23 cellular contexts compared by ENCODE assay signal in genomic region chr14:99156026-99156425, GRCh38.
"Had no signal": no experiment of that assay in that cellular context is flagged by ENCODE, and none has a peak within 500 bp of the region (broad histone marks: within the 10 kb centered on the region; RNA-seq: fewer than 3 reads in every experiment).

No MANE protein-coding gene starts in this region.

- H3K9me3 Mint-ChIP-seq: activated T-cell treated with anti-CD3 and anti-CD28 coated beads, Interleukin-2, amount 50 U/mL, for 72 hours; naive B cell; neural progenitor cell; stimulated activated naive CD8-positive, alpha-beta T cell treated with anti-CD3 and anti-CD28 coated beads, Interleukin-15, Interleukin-2, amounts not matched to agents 100 ng/mL and 50 ng/mL, for 24 hours had no signal

- H3K9me3 ChIP-seq: lower lobe of right lung, right atrium auricular region, SK-N-SH, upper lobe of left lung had no signal

- H3K4me3 ChIP-seq: heart right ventricle, lower lobe of right lung, neural progenitor cell, right atrium auricular region, upper lobe of left lung had no signal

- H3K36me3 ChIP-seq: heart right ventricle, lower lobe of right lung, neural progenitor cell, right atrium auricular region, upper lobe of left lung, WERI-Rb-1 had no signal

- H3K4me3 Mint-ChIP-seq: activated naive CD8-positive, alpha-beta T cell treated with anti-CD3 and anti-CD28 coated beads, Interleukin-2, amount 50 U/mL, for 24 hours; activated T-cell treated with anti-CD3 and anti-CD28 coated beads, Interleukin-2, amount 50 U/mL, for 72 hours; naive B cell; neural progenitor cell; stimulated activated naive CD8-positive, alpha-beta T cell treated with anti-CD3 and anti-CD28 coated beads, Interleukin-15, Interleukin-2, amounts not matched to agents 100 ng/mL and 50 ng/mL, for 24 hours had no signal

- H3K4me1 ChIP-seq: neural progenitor cell, right atrium auricular region had no signal

- H3K27me3 ChIP-seq: neural progenitor cell, right atrium auricular region, upper lobe of left lung had no signal

- H3K27me3 Mint-ChIP-seq: activated naive CD8-positive, alpha-beta T cell treated with anti-CD3 and anti-CD28 coated beads, Interleukin-2, amount 50 U/mL, for 24 hours; stimulated activated naive CD8-positive, alpha-beta T cell treated with anti-CD3 and anti-CD28 coated beads, Interleukin-15, Interleukin-2, amounts not matched to agents 100 ng/mL and 50 ng/mL, for 24 hours had no signal

- H3K4me1 Mint-ChIP-seq: naive B cell, neural progenitor cell had no signal

- DNase-seq: activated CD4-positive, CD25-positive, alpha-beta regulatory T cell treated with anti-CD3 and anti-CD28 coated beads, Interleukin-2, amount 50 U/mL, for 72 hours; activated gamma-delta T cell; activated naive CD4-positive, alpha-beta T cell treated with anti-CD3 and anti-CD28 coated beads, Interleukin-2, amount 50 U/mL, for 16 hours; activated naive CD8-positive, alpha-beta T cell treated with anti-CD3 and anti-CD28 coated beads, Interleukin-2, amount 50 U/mL, for 24 hours; activated T-cell treated with anti-CD3 and anti-CD28 coated beads, Interleukin-2, amount 50 U/mL, for 72 hours; cerebellar nuclear complex; cortex of kidney; effector CD4-positive, alpha-beta T cell; erythroblast; foreskin fibroblast; heart right ventricle; kidney; lower lobe of right lung; mesendoderm; naive B cell; SK-N-SH; stimulated activated CD4-positive, alpha-beta T cell treated with anti-CD3 and anti-CD28 coated beads, Interleukin-1b, Interleukin-23, amount 100 ng/mL, for 48 hours; WERI-Rb-1 had no signal

- H3K27ac ChIP-seq: heart right ventricle, neural progenitor cell, right atrium auricular region, WERI-Rb-1 had no signal

- H3K27ac Mint-ChIP-seq: activated naive CD8-positive, alpha-beta T cell treated with anti-CD3 and anti-CD28 coated beads, Interleukin-2, amount 50 U/mL, for 24 hours; activated T-cell treated with anti-CD3 and anti-CD28 coated beads, Interleukin-2, amount 50 U/mL, for 72 hours; naive B cell; neural progenitor cell; progenitor cell of endocrine pancreas; stimulated activated naive CD8-positive, alpha-beta T cell treated with anti-CD3 and anti-CD28 coated beads, Interleukin-15, Interleukin-2, amounts not matched to agents 100 ng/mL and 50 ng/mL, for 24 hours had no signal

- H3K36me3 Mint-ChIP-seq: naive B cell, neural progenitor cell had no signal
